8 cellular contexts compared by ENCODE assay signal in genomic region chr10:62814901-62815372, GRCh38. TPM values are rescaled to one million over a fixed set of nuclear protein-coding genes. Genes with fewer than 3 reads are reported as not detected.
DNase-seq lines count a peak whose midpoint lies in the region; ATAC-seq, FAIRE-seq and TF ChIP-seq lines count a peak whose summit lies in the region.

No MANE protein-coding gene starts in this region.

- no peak overlapping the region for H2BK120ac ChIP-seq in H1 (replicated peaks; ENCODE audit: low read depth, low read length)

- no peak for TF ChIP-seq EP300 in H1 (IDR thresholded peaks at IDR 0.05; ENCODE audit: borderline replicate concordance in 1 of 2, low read depth in 2 of 2, low read length in 2 of 2)

- WGBS in H1 (ENCODE audit: extremely low coverage in 1 of 2, insufficient coverage in 1 of 2, insufficient read length in 1 of 2, insufficient replicate concordance in 2 of 2, low coverage in 1 of 2, low lambda C conversion rate in 2 of 2, missing lambda C conversion rate in 1 of 2), 2 experiments, result 2% methylated on average over 32 of the region's 50 CpGs; no CpG with 5 or more reads in 1 of the 2 experiments

- TF ChIP-seq CTCF in H1 (IDR thresholded peaks at IDR 0.05; ENCODE audit: control extremely low read depth in 1 of 3, insufficient read depth in 1 of 3, low read depth in 1 of 3, low read length in 3 of 3), result no peak
- TF ChIP-seq CTCF in osteocyte (IDR thresholded peaks at IDR 0.05), result no peak

- peaks cover 0 to 11% of the 10 kb centered on the region in 2 donors for H3K36me3 Mint-ChIP-seq in CD4-positive, alpha-beta memory T cell
- H3K36me3 Mint-ChIP-seq in T-cell, result no peaks in the 10 kb centered on the region
- H3K36me3 Mint-ChIP-seq in osteocyte (ENCODE audit: unreplicated experiment), result no peaks in the 10 kb centered on the region

- H3K23me2 ChIP-seq in H1 (ENCODE audit: low read depth, low read length), result peaks cover 26% of the 10 kb centered on the region

- peaks cover 0 to 13% of the 10 kb centered on the region in 2 experiments for H4K20me1 ChIP-seq in H1 (replicated peaks in 1 of 2; ENCODE audit: control insufficient read depth in 1 of 2, insufficient read depth in 2 of 2, low read length in 2 of 2)

- H3K4me3 Mint-ChIP-seq in CD4-positive, alpha-beta memory T cell, result peak overlapping the region; percentile 79 to 99 (median 96)
- H3K4me3 Mint-ChIP-seq in T-cell (peak overlapping the region; percentile 86 to 97 (median 95)), osteocyte (ENCODE audit: unreplicated experiment) (peak overlapping the region; percentile 82)

- H2AFZ ChIP-seq in H1 (ENCODE audit: low read length), result no peak overlapping the region

- ATAC-seq in T-cell (replicated peaks in 1 of 4), result no peak
- ATAC-seq in HG02970 (IDR thresholded peaks at IDR 0.05; ENCODE audit: low FRiP score, unreplicated experiment), result no peak
- no peak for ATAC-seq in GM21390 (IDR thresholded peaks at IDR 0.05; ENCODE audit: unreplicated experiment)
- ATAC-seq in GM21529 (IDR thresholded peaks at IDR 0.05; ENCODE audit: unreplicated experiment), result no peak

- H3K23ac ChIP-seq in H1 (ENCODE audit: insufficient read length), result no peak overlapping the region

- H3K79me2 ChIP-seq in H1 (ENCODE audit: control insufficient read depth in 1 of 2, insufficient read depth in 2 of 2, low read length in 2 of 2), result no peaks in the 10 kb centered on the region

- intact Hi-C loops in CD4-positive, alpha-beta memory T cell (cut with micrococcal nuclease), result loop anchor here (5.0 to 10.0 kb wide), 2 partner anchors 290 to 452 kb away; no protein-coding TSS in a partner anchor

- H3K27ac Mint-ChIP-seq in CD4-positive, alpha-beta memory T cell, result peak overlapping the region in 5 of 7 donors; percentile 41 to 91 (median 58)
- H3K27ac Mint-ChIP-seq in T-cell (no peak overlapping the region), osteocyte (ENCODE audit: unreplicated experiment) (no peak overlapping the region)

- peak overlapping the region in 3 of 4 experiments; percentile 34 to 64 (median 59); a peak in 5 of 7 replicates for H3K9ac ChIP-seq in H1 (replicated peaks in 1 of 4; ENCODE audit: extremely low read depth in 1 of 4, low read depth in 3 of 4, low read length in 3 of 4)

- H3K27ac ChIP-seq in CD4-positive, alpha-beta memory T cell (ENCODE audit: low read depth, low read length), result no peak overlapping the region
- no peak overlapping the region for H3K27ac ChIP-seq in H1 (ENCODE audit: low read depth, low read length)

- peak overlapping the region; percentile 60; the same call in 1 of the 2 replicates for H4K8ac ChIP-seq in H1 (ENCODE audit: extremely low read depth, insufficient read depth, low read length)

- no peak overlapping the region for H3K14ac ChIP-seq in H1 (ENCODE audit: insufficient read length)

- H3K56ac ChIP-seq in H1 (replicated peaks; ENCODE audit: insufficient read length, low read depth, low read length), result no peak overlapping the region

- TF ChIP-seq POLR2A in H1 (IDR thresholded peaks at IDR 0.05; ENCODE audit: control extremely low read depth in 1 of 2, low read depth in 2 of 2, low read length in 2 of 2), result peak in 1 of 2 experiments; percentile 39; a peak in 1 of 3 replicates

- no peak for TF ChIP-seq RAD21 in H1 (IDR thresholded peaks at IDR 0.05 in 1 of 2, conservative IDR thresholded peaks at IDR 0.05 in 1 of 2; ENCODE audit: low read depth in 2 of 2, low read length in 2 of 2)

- H3K4me3 ChIP-seq in CD4-positive, alpha-beta memory T cell (ENCODE audit: low read length in 2 of 2), result peak overlapping the region in 1 of 2 donors; percentile 62
- peak overlapping the region; percentile 56 to 81 (median 70) for H3K4me3 ChIP-seq in H1 (ENCODE audit: extremely low read depth in 1 of 4, insufficient read depth in 2 of 4, low read depth in 3 of 4, low read length in 4 of 4)

- no peak overlapping the region for H2BK5ac ChIP-seq in H1 (ENCODE audit: low read depth, low read length)

- DNase-seq in CD4-positive, alpha-beta memory T cell, result no peak
- peak in 5 of 34 experiments; percentile 3 to 17 (median 13) for DNase-seq in T-cell
- DNase-seq in H1 (ENCODE audit: low read depth in 1 of 2, low spot score in 2 of 2), result peak in 1 of 2 experiments; percentile 67
- DNase-seq in osteocyte (ENCODE audit: extremely low spot score, unreplicated experiment), result no peak
- DNase-seq in DMS114 treated with DMSO at 0.1 percent for 48 hours (lab: John Stamatoyannopoulos, UW; ENCODE audit: unreplicated experiment), result no peak

- H3K36me3 ChIP-seq in CD4-positive, alpha-beta memory T cell (ENCODE audit: insufficient read depth, low read length), result no peaks in the 10 kb centered on the region
- no peaks in the 10 kb centered on the region for H3K36me3 ChIP-seq in H1 (ENCODE audit: control insufficient read depth in 2 of 4, insufficient read depth in 4 of 4, low read length in 3 of 4)

- peaks cover 48% of the 10 kb centered on the region for H3K4me1 ChIP-seq in CD4-positive, alpha-beta memory T cell (ENCODE audit: insufficient read depth, low read length)
- H3K4me1 ChIP-seq in H1 (replicated peaks in 1 of 4; ENCODE audit: control insufficient read depth in 3 of 4, insufficient read depth in 4 of 4, low read length in 3 of 4), result peaks cover 0 to 11% (median 4%) of the 10 kb centered on the region in 4 experiments; a peak in 4 of 7 replicates

- no peak for FAIRE-seq in H1 (lab: Jason Lieb, UNC)

- peaks cover 19% of the 10 kb centered on the region for H3K27me3 ChIP-seq in CD4-positive, alpha-beta memory T cell (ENCODE audit: insufficient read depth, low read length)
- peaks cover 18 to 59% (median 52%) of the 10 kb centered on the region in 4 experiments for H3K27me3 ChIP-seq in H1 (replicated peaks in 1 of 4; ENCODE audit: control insufficient read depth in 3 of 4, extremely low read depth in 1 of 4, insufficient read depth in 3 of 4, low read length in 3 of 4)

- H3K4me2 ChIP-seq in H1 (ENCODE audit: insufficient read depth in 1 of 2, low read depth in 2 of 2, low read length in 2 of 2), result peak overlapping the region; percentile 83 to 94

- H3K18ac ChIP-seq in H1 (ENCODE audit: extremely low read depth, low read length), result no peak overlapping the region

- peaks cover 18 to 22% of the 10 kb centered on the region in 2 donors for H3K27me3 Mint-ChIP-seq in CD4-positive, alpha-beta memory T cell
- H3K27me3 Mint-ChIP-seq in T-cell, result peaks cover 9 to 33% of the 10 kb centered on the region in 2 donors
- peaks cover 32% of the 10 kb centered on the region for H3K27me3 Mint-ChIP-seq in osteocyte (ENCODE audit: unreplicated experiment)

- POLR2A ChIA-PET in CD4-positive, alpha-beta memory T cell (lab: Charles Lee; ENCODE audit: partially characterized antibody), result interaction anchor here (0.8 to 6.0 kb wide), 5 partner anchors 10 to 178 kb away, joined by 3 to 109 read pairs (median 41); partner anchors contain the start of gene ADO
- POLR2A ChIA-PET in T-cell (lab: Charles Lee) (no interaction called here), H1 (lab: Charles Lee; ENCODE audit: partially characterized antibody) (interaction anchor here (0.6 to 7.7 kb wide), 4 partner anchors 10 to 233 kb away, joined by 3 to 99 read pairs (median 18); partner anchors contain the start of gene ADO)

- H4K5ac ChIP-seq in H1 (ENCODE audit: insufficient read length, low read depth, low read length), result no peak overlapping the region

- H3K79me1 ChIP-seq in H1 (ENCODE audit: low read depth, low read length), result no peaks in the 10 kb centered on the region

- no peak overlapping the region for H2BK20ac ChIP-seq in H1 (ENCODE audit: low read length)

- no peak overlapping the region for H3K4ac ChIP-seq in H1 (replicated peaks; ENCODE audit: insufficient read length, low read depth, low read length)

- H2BK15ac ChIP-seq in H1 (ENCODE audit: low read length), result no peak overlapping the region

- CTCF ChIA-PET in CD4-positive, alpha-beta memory T cell (lab: Charles Lee; ENCODE audit: partially characterized antibody), result interaction anchor here (0.9 to 8.3 kb wide), 5 partner anchors 11 to 205 kb away, joined by 3 to 166 read pairs (median 61); partner anchors contain the start of gene ADO
- CTCF ChIA-PET in T-cell (lab: Charles Lee), result interaction anchor here in 1 of 2 donors (0.7 to 0.9 kb wide), 2 partner anchors 177 to 822 kb away, joined by 3 read pairs; no protein-coding TSS in a partner anchor
- CTCF ChIA-PET in H1 (lab: Charles Lee; ENCODE audit: partially characterized antibody), result interaction anchor here (0.8 to 6.9 kb wide), 7 partner anchors 9 to 848 kb away, joined by 3 to 94 read pairs (median 5); partner anchors contain the start of gene ADO

- peaks cover 30 to 69% (median 46%) of the 10 kb centered on the region in 4 donors for H3K4me1 Mint-ChIP-seq in CD4-positive, alpha-beta memory T cell
- H3K4me1 Mint-ChIP-seq in T-cell, result peaks cover 56 to 65% (median 57%) of the 10 kb centered on the region in 3 donors
- H3K4me1 Mint-ChIP-seq in osteocyte (ENCODE audit: unreplicated experiment), result peaks cover 28% of the 10 kb centered on the region

- H3K9me3 ChIP-seq in CD4-positive, alpha-beta memory T cell (ENCODE audit: control insufficient read depth in 1 of 2, low read length in 2 of 2), result no peaks in the 10 kb centered on the region
- H3K9me3 ChIP-seq in H1 (ENCODE audit: insufficient read depth in 2 of 2, low read depth in 1 of 2, low read length in 1 of 2), result no peaks in the 10 kb centered on the region

- H2AK5ac ChIP-seq in H1 (ENCODE audit: low read depth, low read length), result no peak overlapping the region

- no peak overlapping the region for H2BK12ac ChIP-seq in H1 (ENCODE audit: low read depth, low read length)

- no peak overlapping the region for H4K91ac ChIP-seq in H1 (replicated peaks; ENCODE audit: insufficient read length, low read length)

- H3K9me3 Mint-ChIP-seq in CD4-positive, alpha-beta memory T cell, result no peaks in the 10 kb centered on the region
- no peaks in the 10 kb centered on the region for H3K9me3 Mint-ChIP-seq in T-cell
- no peaks in the 10 kb centered on the region for H3K9me3 Mint-ChIP-seq in osteocyte (ENCODE audit: unreplicated experiment)

RNA-seq across cellular contexts. Expression of gene EGR2, which starts 1.2 kb away (rescaled TPM):
- total RNA-seq in CD4-positive, alpha-beta memory T cell, result 1 to 10 TPM; 2.0 to 2.2 TPM
- under 1 TPM in 1 of 2 donors, not detected in 1; 0.22 TPM for polyA plus RNA-seq in CD4-positive, alpha-beta memory T cell
- 1 to 10 TPM in 4 of 5 donors, under 1 TPM in 1; 0.90 to 2.7 (median 2.5) TPM for total RNA-seq in T-cell
- total RNA-seq in H1 (2021; fragmentation: NEBNext Ultra II Directional; extraction: Animal tissue kit (Norgen Biotek cat#: 25700)), result 2.1 and 3.0 TPM in 2 replicates
- 1.3 and 2.4 TPM in 2 replicates for polyA plus RNA-seq in H1 (2011; rRNA removed)
- polyA plus RNA-seq in H1 (2011; cell fraction: cytosol; rRNA removed), result 0.98 TPM
- 2.8 TPM for polyA plus RNA-seq in H1 (2011; cell fraction: nucleus; rRNA removed)
- polyA plus RNA-seq in H1 (2012, experiment 1 of 2), result 0.92 to 1.7 TPM (median 1.3 TPM) in 4 replicates
- 1.3 TPM for polyA plus RNA-seq in H1 (2012, experiment 2 of 2)
- polyA plus RNA-seq in H1 (2013, experiment 1 of 2), result 0.61 TPM
- polyA plus RNA-seq in H1 (2013, experiment 2 of 2), result 0.57 TPM
- polyA minus RNA-seq in H1 (2011; rRNA and poly(A)+ RNA removed), result 1.8 and 2.3 TPM in 2 replicates
- polyA minus RNA-seq in H1 (2011; cell fraction: cytosol; rRNA and poly(A)+ RNA removed), result 0.51 TPM
- polyA minus RNA-seq in H1 (2011; cell fraction: nucleus; rRNA and poly(A)+ RNA removed), result 6.1 TPM
- total RNA-seq in osteocyte, result 5.4 and 11.7 TPM in 2 replicates

RNA-seq across cellular contexts. Expression of gene ADO, which starts 10.4 kb away (rescaled TPM):
- total RNA-seq in CD4-positive, alpha-beta memory T cell, result 10 to 100 TPM; 18.6 to 19.1 TPM
- polyA plus RNA-seq in CD4-positive, alpha-beta memory T cell, result 1 to 10 TPM in 1 of 2 donors, under 1 TPM in 1; 1.00 to 4.7 TPM
- total RNA-seq in T-cell, result 10 to 100 TPM; 10.5 to 17.5 (median 15.6) TPM
- 27.9 and 29.2 TPM in 2 replicates for total RNA-seq in H1 (2021; fragmentation: NEBNext Ultra II Directional; extraction: Animal tissue kit (Norgen Biotek cat#: 25700))
- 18.7 and 23.7 TPM in 2 replicates for polyA plus RNA-seq in H1 (2011; rRNA removed)
- polyA plus RNA-seq in H1 (2011; cell fraction: cytosol; rRNA removed), result 18.5 TPM
- 14.2 TPM for polyA plus RNA-seq in H1 (2011; cell fraction: nucleus; rRNA removed)
- 12.0 to 16.6 TPM (median 13.3 TPM) in 4 replicates for polyA plus RNA-seq in H1 (2012, experiment 1 of 2)
- 11.2 TPM for polyA plus RNA-seq in H1 (2012, experiment 2 of 2)
- 20.0 TPM for polyA plus RNA-seq in H1 (2013, experiment 1 of 2)
- polyA plus RNA-seq in H1 (2013, experiment 2 of 2), result 20.1 TPM
- 14.0 and 16.9 TPM in 2 replicates for polyA minus RNA-seq in H1 (2011; rRNA and poly(A)+ RNA removed)
- polyA minus RNA-seq in H1 (2011; cell fraction: cytosol; rRNA and poly(A)+ RNA removed), result 20.9 TPM
- 32.6 TPM for polyA minus RNA-seq in H1 (2011; cell fraction: nucleus; rRNA and poly(A)+ RNA removed)
- 17.5 and 17.6 TPM in 2 replicates for total RNA-seq in osteocyte

Comparison
In these comparisons a context has a peak if more than half of its experiments do, and no peak if none do; other contexts are left out.
1. H3K27ac Mint-ChIP-seq: peak in CD4-positive, alpha-beta memory T cell (5 of 7); none in T-cell (0 of 2) and osteocyte (single experiment).
2. POLR2A ChIA-PET loops: an anchor here in CD4-positive, alpha-beta memory T cell (0.8 to 6.0 kb wide) and H1 (0.6 to 7.7 kb wide); none called in T-cell.
3. Peak in every context shown above with its lines, with median percentiles within 50 percentile points of each other: H3K4me3 Mint-ChIP-seq.